In the genomic region with DNA sequence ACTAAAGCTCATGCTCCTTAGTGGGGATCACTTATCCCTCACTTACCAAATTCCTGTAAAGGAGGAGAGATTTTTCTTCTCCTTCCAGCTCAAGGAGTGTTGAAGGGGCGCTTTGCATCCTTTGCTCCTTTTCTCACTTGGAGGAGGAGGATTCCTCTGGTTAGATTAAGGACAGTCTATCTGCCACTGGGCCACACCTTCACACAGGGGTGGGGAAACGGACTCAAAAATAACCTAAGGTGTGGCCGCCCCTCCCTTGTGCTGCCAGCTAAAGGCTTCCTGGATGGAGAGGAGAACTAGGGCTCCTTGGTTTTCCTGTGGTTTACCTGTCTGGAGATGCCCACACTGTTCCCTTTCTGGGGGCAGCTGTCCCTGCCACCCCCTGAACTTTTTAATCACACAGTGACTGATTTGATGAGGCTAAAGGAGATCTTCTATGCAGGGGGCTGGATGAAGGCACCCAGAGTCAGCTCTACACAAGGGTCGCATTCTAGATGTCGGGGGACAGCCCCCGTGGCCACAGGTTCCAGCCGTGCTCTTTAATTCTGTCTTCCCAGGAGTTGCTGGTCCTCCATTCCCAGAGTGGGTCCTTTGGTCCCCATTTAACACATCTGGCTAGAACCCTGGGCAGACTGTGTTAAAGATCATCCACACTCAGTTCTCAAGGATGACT, we compare ENCODE assay signal across 8 cellular contexts. TPM values are rescaled to one million over a fixed set of nuclear protein-coding genes. Genes with fewer than 3 reads are reported as not detected.
DNase-seq lines count a peak whose midpoint lies in the region; ATAC-seq and TF ChIP-seq lines count a peak whose summit lies in the region.

No MANE protein-coding gene starts in this region.

- no peaks in the 10 kb centered on the region for H3K27me3 Mint-ChIP-seq in activated T-cell treated with anti-CD3 and anti-CD28 coated beads, Interleukin-2, amount 50 U/mL, for 4 hours (ENCODE audit: low read depth)

- peaks cover 12% of the 10 kb centered on the region for H3K36me3 Mint-ChIP-seq in activated T-cell treated with anti-CD3 and anti-CD28 coated beads, Interleukin-2, amount 50 U/mL, for 4 hours (ENCODE audit: insufficient read depth)

- no peak for DNase-seq in activated T-cell treated with anti-CD3 and anti-CD28 coated beads, Interleukin-2, amount 50 U/mL, for 4 hours
- DNase-seq in activated T-cell treated with anti-CD3 and anti-CD28 coated beads for 4 hours (no peak), Peyer's patch (peak in 1 of 3 donors; percentile 64), MV-4-11 (lab: John Stamatoyannopoulos, UW) (no peak)

- H3K27ac ChIP-seq in Peyer's patch, result peak overlapping the region; percentile 55 to 80 (median 68)
- peak overlapping the region; percentile 6 for H3K27ac ChIP-seq in layer of hippocampus (ENCODE audit: low read depth, low read length)
- peak overlapping the region; percentile 79 for H3K27ac ChIP-seq in thymus (ENCODE audit: low read depth)

- H3K9me3 ChIP-seq in Peyer's patch (no peaks in the 10 kb centered on the region), thymus (ENCODE audit: control insufficient read depth) (no peaks in the 10 kb centered on the region)

- 61% methylated on average over 7 of the region's 7 CpGs for WGBS in thymus

- H3K36me3 ChIP-seq in Peyer's patch (no peaks in the 10 kb centered on the region), thymus (ENCODE audit: control insufficient read depth, insufficient read depth) (peaks cover 5% of the 10 kb centered on the region)

- no peak overlapping the region for H3K4me3 ChIP-seq in Peyer's patch
- H3K4me3 ChIP-seq in thymus (ENCODE audit: low read length), result no peak overlapping the region

- peak overlapping the region; percentile 30 for H3K4me3 Mint-ChIP-seq in activated T-cell treated with anti-CD3 and anti-CD28 coated beads, Interleukin-2, amount 50 U/mL, for 4 hours

- peaks cover 12 to 51% (median 16%) of the 10 kb centered on the region in 4 donors for H3K4me1 ChIP-seq in Peyer's patch
- peaks cover 45% of the 10 kb centered on the region for H3K4me1 ChIP-seq in thymus (ENCODE audit: control insufficient read depth, insufficient read depth, low read length)

- no peaks in the 10 kb centered on the region for H3K9me3 Mint-ChIP-seq in activated T-cell treated with anti-CD3 and anti-CD28 coated beads, Interleukin-2, amount 50 U/mL, for 4 hours

- ATAC-seq in activated T-cell treated with anti-CD3 and anti-CD28 coated beads, Interleukin-2, amount 50 U/mL, for 4 hours, result no peak
- no peak for ATAC-seq in HG02678 (IDR thresholded peaks at IDR 0.05; ENCODE audit: unreplicated experiment)
- no peak for ATAC-seq in GM21381 (IDR thresholded peaks at IDR 0.05; ENCODE audit: unreplicated experiment)

- H3K27me3 ChIP-seq in Peyer's patch (no peaks in the 10 kb centered on the region), layer of hippocampus (ENCODE audit: control insufficient read depth, insufficient read depth, low read length) (no peaks in the 10 kb centered on the region), thymus (ENCODE audit: control insufficient read depth, insufficient read depth) (no peaks in the 10 kb centered on the region)

- TF ChIP-seq POLR2A in Peyer's patch (IDR thresholded peaks at IDR 0.05), result no peak

- no peak for TF ChIP-seq CTCF in Peyer's patch (IDR thresholded peaks at IDR 0.05)

- peaks cover 54% of the 10 kb centered on the region for H3K4me1 Mint-ChIP-seq in activated T-cell treated with anti-CD3 and anti-CD28 coated beads, Interleukin-2, amount 50 U/mL, for 4 hours (ENCODE audit: low read depth)

RNA-seq across cellular contexts. Expression of a gene that starts 14.4 kb away (rescaled TPM):
- total RNA-seq in activated T-cell treated with anti-CD3 and anti-CD28 coated beads, Interleukin-2, amount 50 U/mL, for 4 hours, result 10 to 100 TPM; 10.1 to 16.3 (median 12.8) TPM
- total RNA-seq in Peyer's patch, result 100 to 1,000 TPM; 126 to 311 (median 181) TPM
- 119 TPM for polyA plus RNA-seq in thymus

Comparison
In these comparisons a context has a peak if more than half of its experiments do, and no peak if none do; other contexts are left out.
1. H3K27ac ChIP-seq: peak in every context shown above with its lines; median percentile 79 in thymus; 68 in Peyer's patch; 6 in layer of hippocampus.
2. RNA of a gene that starts 14.4 kb away (total RNA-seq): 126 to 311 TPM in Peyer's patch; 10.1 to 16.3 TPM in activated T-cell treated with anti-CD3 and anti-CD28 coated beads, Interleukin-2, amount 50 U/mL, for 4 hours; every median in the first group is over 4 times any median in the second.